Comparison of ENCODE assay signal across 21 cellular contexts in genomic region chr5:60703944-60704343, GRCh38. TPM values are rescaled to one million over a fixed set of nuclear protein-coding genes. Genes with fewer than 3 reads are reported as not detected.
DNase-seq lines count a peak whose midpoint lies in the region; ATAC-seq, FAIRE-seq and TF ChIP-seq lines count a peak whose summit lies in the region.
"Had no signal": no experiment of that assay in that cellular context is flagged by ENCODE, and none has a peak within 500 bp of the region (broad histone marks: within the 10 kb centered on the region; RNA-seq: fewer than 3 reads in every experiment).

No MANE protein-coding gene starts in this region.

- no peak overlapping the region for H3K4me2 ChIP-seq in HepG2 (ENCODE audit: low read depth, low read length)
- H3K4me2 ChIP-seq in PC-3 (ENCODE audit: low read length) = peak overlapping the region; percentile 65
- H3K4me2 ChIP-seq: BLaER1, GM23338 had no signal

- in situ Hi-C loops in HepG2 (cut with HindIII; ENCODE audit: extremely low pct_ligation_motif_present, low pct_unique_long_range_greater_than_20kb) = no loop called here

- DNase-seq in HepG2 (ENCODE audit: low spot score) = no peak
- no peak for DNase-seq in right lobe of liver
- DNase-seq in PC-3 = peak; percentile 80
- no peak for DNase-seq in chondrocyte (ENCODE audit: low spot score)
- DNase-seq in H7 = no peak
- DNase-seq in testis = no peak
- DNase-seq: CD4-positive, alpha-beta memory T cell; HFFc6 had no signal

- no peaks in the 10 kb centered on the region for H3K9me3 Mint-ChIP-seq in chondrocyte (ENCODE audit: low read depth)
- H3K9me3 Mint-ChIP-seq: CD14-positive monocyte; CD4-positive, alpha-beta memory T cell; GM23338; HFFc6; IgD-negative memory B cell had no signal

- no peak overlapping the region for H3K4me3 Mint-ChIP-seq in chondrocyte (ENCODE audit: unreplicated experiment)
- H3K4me3 Mint-ChIP-seq: CD14-positive monocyte; CD4-positive, alpha-beta memory T cell; GM23338; HFFc6 had no signal

- H3K27me3 ChIP-seq in HepG2 (ENCODE audit: control insufficient read depth in 1 of 2, insufficient read depth in 2 of 2, low read length in 2 of 2) (peaks cover 0 to 1% of the 10 kb centered on the region in 2 experiments; a peak in 2 of 5 replicates), right lobe of liver (no peaks in the 10 kb centered on the region), PC-3 (ENCODE audit: low read length) (no peaks in the 10 kb centered on the region), H7 (ENCODE audit: control insufficient read depth, insufficient read depth, low read length) (no peaks in the 10 kb centered on the region; the same call in 1 of the 2 replicates), testis (no peaks in the 10 kb centered on the region)
- H3K27me3 ChIP-seq: BLaER1 had no signal

- H3K4me1 ChIP-seq in HepG2 (ENCODE audit: insufficient read depth, low read length) (peaks cover 17% of the 10 kb centered on the region), right lobe of liver (peaks cover 0 to 3% (median 0%) of the 10 kb centered on the region in 4 donors), PC-3 (ENCODE audit: insufficient read depth, low read length) (peaks cover 27% of the 10 kb centered on the region), testis (no peaks in the 10 kb centered on the region)

- H3K9ac ChIP-seq in HepG2 (ENCODE audit: insufficient read depth, low read depth, low read length) = no peak overlapping the region
- H3K9ac ChIP-seq in PC-3 (ENCODE audit: low read length) = peak overlapping the region; percentile 31; the same call in 1 of the 2 replicates
- H3K9ac ChIP-seq: BLaER1 had no signal

- intact Hi-C loops in HepG2 (cut with micrococcal nuclease; ENCODE audit: unreplicated experiment) (loop anchor here (5.0 kb wide), 1 partner anchor 178 kb away; no protein-coding TSS in a partner anchor), right lobe of liver (cut with DNase I) (no loop called here), PC-3 (cut with micrococcal nuclease) (no loop called here), testis (cut with DNase I; ENCODE audit: low total_unique reads) (no loop called here)

- POLR2A ChIA-PET in HepG2 (lab: Yijun Ruan, JAX) = interaction anchor here (1.0 kb wide), 1 partner anchor 16 kb away, joined by 3 read pairs; no protein-coding TSS in a partner anchor
- POLR2A ChIA-PET in PC-3 (lab: Charles Lee; ENCODE audit: unreplicated experiment) = no interaction called here

- TF ChIP-seq EP300 in HepG2 (IDR thresholded peaks at IDR 0.05; ENCODE audit: low read depth in 2 of 2, low read length in 2 of 2) = no peak
- no peak for TF ChIP-seq EP300 in HepG2 (CRISPR knock-in tag; IDR thresholded peaks at IDR 0.05; ENCODE audit: borderline replicate concordance)

- peaks cover 9% of the 10 kb centered on the region for H3K4me1 Mint-ChIP-seq in chondrocyte (ENCODE audit: low read depth)

- peaks cover 10% of the 10 kb centered on the region for H3K27me3 Mint-ChIP-seq in chondrocyte (ENCODE audit: low read depth)
- H3K27me3 Mint-ChIP-seq: CD4-positive, alpha-beta memory T cell; IgD-negative memory B cell had no signal

- H3F3A ChIP-seq in PC-3 (ENCODE audit: low read length, unreplicated experiment) = peaks cover 6% of the 10 kb centered on the region

- BruUV-seq in HepG2 (replicated peaks; lab: Mats Ljungman, UMichigan) (no TSS peak), PC-3 (replicated peaks; lab: Mats Ljungman, UMichigan) (no TSS peak)

- ATAC-seq in HepG2 (no peak), right lobe of liver (no peak), PC-3 (peak; percentile 59), esophagus mucosa (peak; percentile 42), HG03354 (IDR thresholded peaks at IDR 0.05; ENCODE audit: poor library complexity, severe bottlenecking, unreplicated experiment) (no peak)
- ATAC-seq: GM23338, HCT116 had no signal

- TF ChIP-seq POLR2A in HepG2 (IDR thresholded peaks at IDR 0.05; ENCODE audit: insufficient read depth in 1 of 2, low read depth in 2 of 2, low read length in 2 of 2) = no peak
- no peak for TF ChIP-seq POLR2A in right lobe of liver (IDR thresholded peaks at IDR 0.05)
- no peak for TF ChIP-seq POLR2A in testis (IDR thresholded peaks at IDR 0.05)

- 37% methylated on average over 2 of the region's 2 CpGs for WGBS in HepG2 (ENCODE audit: low lambda C conversion rate)
- WGBS in right lobe of liver (ENCODE audit: insufficient coverage, low coverage, low lambda C conversion rate, missing lambda C conversion rate) = 94% methylated on average over 2 of the region's 2 CpGs
- WGBS in testis, 2 donors = 88 to 94% methylated on average over 2 of the region's 2 CpGs

- no peak overlapping the region for H2AFZ ChIP-seq in HepG2 (ENCODE audit: low read length)
- H2AFZ ChIP-seq in PC-3 (ENCODE audit: low read length) = peak overlapping the region; percentile 43; the same call in 1 of the 2 replicates
- H2AFZ ChIP-seq: GM23338 had no signal

- H3K4me3 ChIP-seq in HepG2 (replicated peaks in 1 of 3; ENCODE audit: insufficient read depth in 1 of 3, low read depth in 2 of 3, low read length in 3 of 3) = no peak overlapping the region
- H3K4me3 ChIP-seq in right lobe of liver = no peak overlapping the region
- no peak overlapping the region for H3K4me3 ChIP-seq in PC-3 (ENCODE audit: low read length)
- no peak overlapping the region for H3K4me3 ChIP-seq in H7 (ENCODE audit: insufficient read depth, low read depth, low read length)
- H3K4me3 ChIP-seq in testis = no peak overlapping the region
- H3K4me3 ChIP-seq: BLaER1, GM23338 had no signal

- H3K79me2 ChIP-seq in HepG2 (ENCODE audit: insufficient read depth, low read length) (peaks cover 3% of the 10 kb centered on the region), PC-3 (ENCODE audit: low read length) (peaks cover 7% of the 10 kb centered on the region)

- H3K27ac ChIP-seq in HepG2 (ENCODE audit: extremely low read length, insufficient read depth, low read length) (no peak overlapping the region), right lobe of liver (no peak overlapping the region), PC-3 (ENCODE audit: low read length) (peak overlapping the region; percentile 75), testis (no peak overlapping the region)
- H3K27ac ChIP-seq: 22Rv1, BLaER1 had no signal

- no peak overlapping the region for H3K27ac Mint-ChIP-seq in chondrocyte (ENCODE audit: unreplicated experiment)
- H3K27ac Mint-ChIP-seq: CD14-positive monocyte, GM23338, HFFc6, IgD-negative memory B cell had no signal

- H3K36me3 Mint-ChIP-seq in chondrocyte (ENCODE audit: low read depth) = no peaks in the 10 kb centered on the region
- H3K36me3 Mint-ChIP-seq: CD14-positive monocyte, IgD-negative memory B cell had no signal

- H3K9me3 ChIP-seq in HepG2 (ENCODE audit: low read length) = no peaks in the 10 kb centered on the region
- no peaks in the 10 kb centered on the region for H3K9me3 ChIP-seq in right lobe of liver
- no peaks in the 10 kb centered on the region for H3K9me3 ChIP-seq in PC-3 (ENCODE audit: low read length)
- no peaks in the 10 kb centered on the region for H3K9me3 ChIP-seq in testis
- H3K9me3 ChIP-seq: BLaER1 had no signal

- no peaks in the 10 kb centered on the region for H3K9me2 ChIP-seq in PC-3 (replicated peaks; ENCODE audit: low read length)

- CTCF ChIA-PET in HepG2 (lab: Yijun Ruan, JAX; ENCODE audit: low intra/inter-chr PET ratio, low total read pairs) (no interaction called here), PC-3 (lab: Charles Lee) (interaction anchor here (0.5 to 0.6 kb wide), 2 partner anchors 27 to 325 kb away, joined by 3 to 5 read pairs; no protein-coding TSS in a partner anchor)

- no peaks in the 10 kb centered on the region for H3K36me3 ChIP-seq in HepG2 (replicated peaks in 1 of 2; ENCODE audit: control insufficient read depth in 1 of 2, insufficient read depth in 2 of 2, low read length in 2 of 2)
- H3K36me3 ChIP-seq in right lobe of liver = no peaks in the 10 kb centered on the region
- no peaks in the 10 kb centered on the region for H3K36me3 ChIP-seq in PC-3 (ENCODE audit: low read depth, low read length)
- H3K36me3 ChIP-seq in H7 (replicated peaks; ENCODE audit: control insufficient read depth, insufficient read depth, low read length) = no peaks in the 10 kb centered on the region
- H3K36me3 ChIP-seq in testis (ENCODE audit: low read depth, missing control alignments) = no peaks in the 10 kb centered on the region
- H3K36me3 ChIP-seq: BLaER1 had no signal

- TF ChIP-seq RAD21 in HepG2 (CRISPR knock-in tag; IDR thresholded peaks at IDR 0.05) = no peak

- no peaks in the 10 kb centered on the region for H4K20me1 ChIP-seq in HepG2 (ENCODE audit: insufficient read depth, low read length)
- no peaks in the 10 kb centered on the region for H4K20me1 ChIP-seq in PC-3 (ENCODE audit: low read length)
- H4K20me1 ChIP-seq: BLaER1 had no signal

- FAIRE-seq in HepG2 (lab: Jason Lieb, UNC) = no peak
- FAIRE-seq: G401.6, GM12891, GM18507, H54, HTR-8/SVneo had no signal

- TF ChIP-seq CTCF in HepG2 (CRISPR knock-in tag; IDR thresholded peaks at IDR 0.05) (no peak), right lobe of liver (IDR thresholded peaks at IDR 0.05) (no peak), PC-3 (conservative IDR thresholded peaks at IDR 0.05; ENCODE audit: low read depth, low read length) (no peak), chondrocyte (IDR thresholded peaks at IDR 0.05) (no peak), testis (IDR thresholded peaks at IDR 0.05) (no peak)

RNA-seq across cellular contexts. Expression of gene DEPDC1B, which starts 4.0 kb away (rescaled TPM):
- 51.3 and 78.3 TPM in 2 replicates for total RNA-seq in HepG2 (2016; rRNA removed; fragmentation: Illumina TruSeq; extraction: Trizol)
- total RNA-seq in HepG2 (2016; cell fraction: cytosol; rRNA removed; fragmentation: Illumina TruSeq; extraction: Trizol; ENCODE audit: low read depth) = 20.3 and 23.4 TPM in 2 replicates
- 50.7 and 80.3 TPM in 2 replicates for total RNA-seq in HepG2 (2016; cell fraction: insoluble cytoplasmic fraction; rRNA removed; fragmentation: Illumina TruSeq; extraction: Trizol)
- 37.8 and 40.8 TPM in 2 replicates for total RNA-seq in HepG2 (2016; cell fraction: membrane; rRNA removed; fragmentation: Illumina TruSeq; extraction: Trizol)
- total RNA-seq in HepG2 (2016; cell fraction: nucleus; rRNA removed; fragmentation: Illumina TruSeq; extraction: Trizol) = 49.8 and 56.2 TPM in 2 replicates
- polyA plus RNA-seq in HepG2 (2011; rRNA removed) = 17.4 and 29.5 TPM in 2 replicates
- 12.4 and 12.8 TPM in 2 replicates for polyA plus RNA-seq in HepG2 (2011; cell fraction: cytosol; rRNA removed)
- polyA plus RNA-seq in HepG2 (2011; cell fraction: nucleus; rRNA removed) = 12.1 and 13.2 TPM in 2 replicates
- polyA plus RNA-seq in HepG2 (2012) = 15.8 and 32.2 TPM in 2 replicates
- 7.2 and 7.9 TPM in 2 replicates for polyA plus RNA-seq in HepG2 (2016; cell fraction: cytosol; fragmentation: Illumina TruSeq; extraction: Trizol; ENCODE audit: low read depth)
- 77.7 and 85.4 TPM in 2 replicates for polyA plus RNA-seq in HepG2 (2016; cell fraction: insoluble cytoplasmic fraction; fragmentation: Illumina TruSeq; extraction: Trizol; ENCODE audit: low read depth)
- polyA plus RNA-seq in HepG2 (2016; cell fraction: membrane; fragmentation: Illumina TruSeq; extraction: Trizol; ENCODE audit: low read depth) = 24.4 and 26.0 TPM in 2 replicates
- polyA plus RNA-seq in HepG2 (2016; cell fraction: nucleus; fragmentation: Illumina TruSeq; extraction: Trizol; ENCODE audit: insufficient read depth, low read depth) = 50.0 and 51.3 TPM in 2 replicates
- polyA minus RNA-seq in HepG2 (2011; rRNA and poly(A)+ RNA removed; ENCODE audit: low replicate concordance) = 26.5 and 33.0 TPM in 2 replicates
- polyA minus RNA-seq in HepG2 (2011; cell fraction: cytosol; rRNA and poly(A)+ RNA removed) = 17.7 and 22.7 TPM in 2 replicates
- polyA minus RNA-seq in HepG2 (2011; cell fraction: nucleus; rRNA and poly(A)+ RNA removed) = 68.6 and 83.3 TPM in 2 replicates
- under 1 TPM in 5 of 6 experiments, not detected in 1; 0.15 to 0.98 (median 0.47) TPM for total RNA-seq in right lobe of liver
- 22.7 and 23.8 TPM in 2 replicates for total RNA-seq in PC-3 (2014; rRNA removed)
- 4.9 TPM for total RNA-seq in esophagus mucosa
- 1.2 to 2.3 TPM (median 1.5 TPM) in 3 replicates for total RNA-seq in chondrocyte
- total RNA-seq in H7 (2014; rRNA removed; shearing (Covaris generic)) = 38.7 and 43.4 TPM in 2 replicates
- 10 to 100 TPM; 14.5 to 15.0 TPM for total RNA-seq in testis
- polyA plus RNA-seq in testis (ENCODE audit: insufficient read depth, low read depth, low replicate concordance) = 23.6 TPM

Comparison
In these comparisons a context has a peak if more than half of its experiments do, and no peak if none do; other contexts are left out.
1. ATAC-seq: peak in PC-3 (single experiment) and esophagus mucosa (single experiment); none in HepG2 (single experiment), right lobe of liver (0 of 4) and HG03354 (single experiment).